In the genomic region with DNA sequence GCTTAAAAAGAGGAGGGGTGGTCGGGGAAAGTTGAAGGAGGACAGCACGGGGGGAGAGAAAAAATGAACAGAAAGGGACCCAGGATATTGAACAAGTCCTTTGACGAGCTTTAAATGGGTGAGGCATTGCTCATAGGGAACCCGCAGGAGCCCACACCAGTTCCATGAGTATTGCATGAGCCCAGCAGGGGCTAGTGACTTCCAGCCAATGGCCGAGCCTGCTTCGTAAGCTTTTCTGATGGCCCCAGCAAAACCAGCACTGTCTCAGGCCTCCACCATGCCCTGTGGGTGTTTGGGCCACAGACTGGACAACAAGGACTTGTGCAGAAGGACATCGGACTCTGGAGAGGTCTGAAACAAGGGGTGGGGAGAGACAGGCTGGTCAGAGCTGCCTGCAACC, we compare ENCODE assay signal across 10 cellular contexts.
DNase-seq lines count a peak whose midpoint lies in the region; ATAC-seq and TF ChIP-seq lines count a peak whose summit lies in the region.
"Had no signal": no experiment of that assay in that cellular context is flagged by ENCODE, and none has a peak within 500 bp of the region (broad histone marks: within the 10 kb centered on the region; RNA-seq: fewer than 3 reads in every experiment).

No MANE protein-coding gene starts in this region.

- TF ChIP-seq EP300 in esophagus muscularis mucosa (IDR thresholded peaks at IDR 0.05), result no peak

- no peak for TF ChIP-seq CTCF in esophagus muscularis mucosa (IDR thresholded peaks at IDR 0.05)

- TF ChIP-seq POLR2A in esophagus muscularis mucosa (IDR thresholded peaks at IDR 0.05; ENCODE audit: low read depth), result no peak

- DNase-seq in Daoy (ENCODE audit: low read depth) (peak; percentile 67), SJCRH30 (peak in 1 of 2 experiments; percentile 26), esophagus muscularis mucosa (ENCODE audit: extremely low spot score) (no peak), posterior vena cava (ENCODE audit: low spot score) (peak; percentile 46), DMS79 (lab: John Stamatoyannopoulos, UW) (no peak), NCI-H526 treated with DMSO at 0.1 percent for 48 hours (lab: John Stamatoyannopoulos, UW) (no peak)
- DNase-seq: NCI-H1048 had no signal

- intact Hi-C loops in esophagus muscularis mucosa (cut with DNase I), result loop anchor here (5.0 to 10.0 kb wide), 3 partner anchors 104 to 749 kb away; no protein-coding TSS in a partner anchor
- intact Hi-C loops in posterior vena cava (cut with DNase I), result no loop called here

- H3K4me1 ChIP-seq in SJCRH30, result peaks cover 64% of the 10 kb centered on the region
- H3K4me1 ChIP-seq in esophagus muscularis mucosa, result peaks cover 53 to 76% (median 71%) of the 10 kb centered on the region in 4 donors

- peaks cover 12% of the 10 kb centered on the region for H3K9me3 ChIP-seq in SJCRH30 (replicated peaks)
- no peaks in the 10 kb centered on the region for H3K9me3 ChIP-seq in esophagus muscularis mucosa

- H3K4me3 ChIP-seq in SJCRH30 (no peak overlapping the region), esophagus muscularis mucosa (no peak overlapping the region)
- H3K4me3 ChIP-seq: cardiac muscle cell had no signal

- WGBS in esophagus muscularis mucosa, result 54% methylated on average over 7 of the region's 7 CpGs

- H3K36me3 ChIP-seq in SJCRH30, result no peaks in the 10 kb centered on the region; the same call in 1 of the 2 replicates
- H3K36me3 ChIP-seq in esophagus muscularis mucosa, result no peaks in the 10 kb centered on the region
- H3K36me3 ChIP-seq: cardiac muscle cell had no signal

- H3K27me3 ChIP-seq in SJCRH30 (no peaks in the 10 kb centered on the region), esophagus muscularis mucosa (no peaks in the 10 kb centered on the region)
- H3K27me3 ChIP-seq: cardiac muscle cell had no signal

- H3K27ac ChIP-seq in SJCRH30 (peak overlapping the region; percentile 99), esophagus muscularis mucosa (replicated peaks in 1 of 4) (peak overlapping the region; percentile 81 to 89 (median 85))
- H3K27ac ChIP-seq: cardiac muscle cell had no signal

- ATAC-seq in HG03378 (IDR thresholded peaks at IDR 0.05; ENCODE audit: unreplicated experiment) (no peak), HG03571 (IDR thresholded peaks at IDR 0.05; ENCODE audit: unreplicated experiment) (no peak)

Comparison
In these comparisons a context has a peak if more than half of its experiments do, and no peak if none do; other contexts are left out.
1. DNase-seq: peak in Daoy (single experiment) and posterior vena cava (single experiment); none in esophagus muscularis mucosa (single experiment), DMS79 (single experiment) and NCI-H526 treated with DMSO at 0.1 percent for 48 hours (single experiment).